In genomic region chr15:51865291-51865690, GRCh38 we compare ENCODE assay signal across 17 cellular contexts. TPM values are rescaled to one million over a fixed set of nuclear protein-coding genes. Genes with fewer than 3 reads are reported as not detected.
DNase-seq lines count a peak whose midpoint lies in the region; ATAC-seq and TF ChIP-seq lines count a peak whose summit lies in the region.
"Had no signal": no experiment of that assay in that cellular context is flagged by ENCODE, and none has a peak within 500 bp of the region (broad histone marks: within the 10 kb centered on the region; RNA-seq: fewer than 3 reads in every experiment).

No MANE protein-coding gene starts in this region.

- no peaks in the 10 kb centered on the region for H3K27me3 ChIP-seq in IMR-90 (ENCODE audit: control insufficient read depth, insufficient read depth, low read length)
- H3K27me3 ChIP-seq in mammary epithelial cell (ENCODE audit: insufficient read depth, low read length): no peaks in the 10 kb centered on the region
- no peaks in the 10 kb centered on the region for H3K27me3 ChIP-seq in smooth muscle cell (ENCODE audit: low read depth)

- BruUV-seq in IMR-90 (replicated peaks; lab: Mats Ljungman, UMichigan) (no TSS peak), mammary epithelial cell (replicated peaks; lab: Mats Ljungman, UMichigan) (no TSS peak)

- no peak overlapping the region for H4K91ac ChIP-seq in IMR-90 (ENCODE audit: insufficient read depth, low read depth, low read length)

- H3K4me1 Mint-ChIP-seq in activated naive CD4-positive, alpha-beta T cell treated with anti-CD3 and anti-CD28 coated beads, Interleukin-2, amount 50 U/mL, for 24 hours: peaks cover 59% of the 10 kb centered on the region

- H3K56ac ChIP-seq in IMR-90 (ENCODE audit: extremely low read depth, insufficient read depth, low read length): no peak overlapping the region

- no peak for TF ChIP-seq CTCF in IMR-90 (conservative IDR thresholded peaks at IDR 0.05; ENCODE audit: low read depth, low read length)
- no peak for TF ChIP-seq CTCF in mammary epithelial cell (conservative IDR thresholded peaks at IDR 0.05 in 1 of 2, IDR thresholded peaks at IDR 0.05 in 1 of 2; ENCODE audit: extremely low read depth in 1 of 2, insufficient read depth in 1 of 2, low read depth in 1 of 2, low read length in 2 of 2)
- TF ChIP-seq CTCF in smooth muscle cell (IDR thresholded peaks at IDR 0.05; ENCODE audit: borderline replicate concordance, insufficient read depth, poor library complexity, severe bottlenecking): no peak

- no peak overlapping the region for H2BK20ac ChIP-seq in IMR-90 (ENCODE audit: low read depth, low read length)

- peak overlapping the region; percentile 74 for H2BK5ac ChIP-seq in IMR-90 (ENCODE audit: low read depth, low read length, poor library complexity, severe bottlenecking)

- H3K9me3 ChIP-seq in IMR-90 (ENCODE audit: control insufficient read depth, insufficient read depth, low read length) (no peaks in the 10 kb centered on the region), mammary epithelial cell (replicated peaks; ENCODE audit: insufficient read depth, low read length) (no peaks in the 10 kb centered on the region), smooth muscle cell (replicated peaks; ENCODE audit: low read depth) (no peaks in the 10 kb centered on the region)

- H2AK9ac ChIP-seq in IMR-90 (replicated peaks; ENCODE audit: low read depth, low read length, poor library complexity): no peak overlapping the region

- no peak overlapping the region for H3K14ac ChIP-seq in IMR-90 (replicated peaks; ENCODE audit: low read depth, low read length)

- TF ChIP-seq POLR2A in IMR-90 (IDR thresholded peaks at IDR 0.05; ENCODE audit: low read depth, low read length): no peak
- no peak for TF ChIP-seq POLR2A in GM18505 (IDR thresholded peaks at IDR 0.05; ENCODE audit: borderline replicate concordance, extremely low read depth, insufficient read depth, insufficient read length)

- H3K36me3 ChIP-seq in IMR-90 (ENCODE audit: control insufficient read depth, insufficient read depth, low read length) (peaks cover 10% of the 10 kb centered on the region), mammary epithelial cell (ENCODE audit: insufficient read depth, low read length) (peaks cover 20% of the 10 kb centered on the region), smooth muscle cell (ENCODE audit: low read depth) (peaks cover 5% of the 10 kb centered on the region)

- H3K9me3 Mint-ChIP-seq in activated naive CD4-positive, alpha-beta T cell treated with anti-CD3 and anti-CD28 coated beads, Interleukin-2, amount 50 U/mL, for 24 hours: no peaks in the 10 kb centered on the region

- no peak overlapping the region for H2BK15ac ChIP-seq in IMR-90 (ENCODE audit: low read depth, low read length)

- H3K79me1 ChIP-seq in IMR-90 (ENCODE audit: low read depth in 1 of 2, low read length in 2 of 2): peaks cover 56 to 79% of the 10 kb centered on the region in 2 experiments

- no peak overlapping the region for H3K4me3 Mint-ChIP-seq in activated naive CD4-positive, alpha-beta T cell treated with anti-CD3 and anti-CD28 coated beads, Interleukin-2, amount 50 U/mL, for 24 hours

- no peak overlapping the region; the same call in 1 of the 2 replicates for H3K18ac ChIP-seq in IMR-90 (ENCODE audit: low read depth, low read length)

- H4K20me1 ChIP-seq in IMR-90 (ENCODE audit: insufficient read depth, low read length) (peaks cover 13% of the 10 kb centered on the region; the same call in 1 of the 2 replicates), mammary epithelial cell (ENCODE audit: insufficient read depth, low read length) (no peaks in the 10 kb centered on the region), smooth muscle cell (ENCODE audit: low read depth) (peaks cover 41% of the 10 kb centered on the region)

- TF ChIP-seq RAD21 in IMR-90 (IDR thresholded peaks at IDR 0.05; ENCODE audit: low read length): no peak

- H3K4me2 ChIP-seq in IMR-90 (ENCODE audit: low read depth, low read length): no peak overlapping the region
- H3K4me2 ChIP-seq in mammary epithelial cell (ENCODE audit: insufficient read depth, low read depth, low read length): no peak overlapping the region
- H3K4me2 ChIP-seq in smooth muscle cell: no peak overlapping the region

- H3K4ac ChIP-seq in IMR-90 (ENCODE audit: low read depth, low read length): no peak overlapping the region

- H3K27ac Mint-ChIP-seq in activated naive CD4-positive, alpha-beta T cell treated with anti-CD3 and anti-CD28 coated beads, Interleukin-2, amount 50 U/mL, for 24 hours: peak overlapping the region; percentile 88

- peak overlapping the region; percentile 38; the same call in 1 of the 2 replicates for H4K5ac ChIP-seq in IMR-90 (ENCODE audit: low read depth, low read length)

- dilution Hi-C loops in IMR-90 (cut with HindIII; ENCODE audit: low sequenced_read_pairs, unreplicated experiment) (no loop called here), mammary epithelial cell (cut with HindIII; ENCODE audit: low sequenced_read_pairs) (no loop called here)

- no peak overlapping the region for H2BK120ac ChIP-seq in IMR-90 (ENCODE audit: low read depth, low read length)

- no peak overlapping the region for H3K27ac ChIP-seq in IMR-90 (ENCODE audit: insufficient read depth, low read length)
- peak overlapping the region; percentile 94 for H3K27ac ChIP-seq in mammary epithelial cell (ENCODE audit: insufficient read depth, low read depth, low read length)
- H3K27ac ChIP-seq in smooth muscle cell (ENCODE audit: low read depth): peak overlapping the region; percentile 77
- H3K27ac ChIP-seq: GM23248 had no signal

- in situ Hi-C loops in IMR-90 (cut with MboI; ENCODE audit: low sequenced_read_pairs) (no loop called here), mammary epithelial cell (cut with MboI; ENCODE audit: low sequenced_read_pairs in 2 of 2) (no loop called here)

- peak overlapping the region in 1 of 2 experiments; percentile 34; a peak in 1 of 4 replicates for H4K8ac ChIP-seq in IMR-90 (ENCODE audit: low read depth in 2 of 2, low read length in 2 of 2)

- intact Hi-C loops in IMR-90 (cut with micrococcal nuclease) (no loop called here), mammary epithelial cell (cut with micrococcal nuclease) (no loop called here)

- H2AFZ ChIP-seq in IMR-90 (replicated peaks; ENCODE audit: low read length, poor library complexity) (no peak overlapping the region), mammary epithelial cell (ENCODE audit: low read depth, low read length) (no peak overlapping the region), smooth muscle cell (ENCODE audit: low read depth) (no peak overlapping the region)
- H2AFZ ChIP-seq: GM23248 had no signal

- no peak overlapping the region for H2AK5ac ChIP-seq in IMR-90 (ENCODE audit: low read depth, low read length)

- H3K9ac ChIP-seq in IMR-90 (ENCODE audit: low read depth, low read length) (no peak overlapping the region), mammary epithelial cell (ENCODE audit: insufficient read depth, low read length) (no peak overlapping the region), smooth muscle cell (ENCODE audit: low read depth) (no peak overlapping the region)
- H3K9ac ChIP-seq: GM23248 had no signal

- POLR2A ChIA-PET in IMR-90 (lab: Charles Lee; ENCODE audit: unreplicated experiment): no interaction called here

- ATAC-seq in IMR-90 (ENCODE audit: low read depth) (no peak), GM18505 (IDR thresholded peaks at IDR 0.05; ENCODE audit: unreplicated experiment) (no peak), HG03442 (IDR thresholded peaks at IDR 0.05; ENCODE audit: unreplicated experiment) (no peak)
- ATAC-seq: GM12878, K562 had no signal

- H3K4me3 ChIP-seq in IMR-90 (ENCODE audit: insufficient read depth, low read depth, low read length) (no peak overlapping the region), mammary epithelial cell (replicated peaks in 1 of 3; ENCODE audit: insufficient read depth in 1 of 3, low read depth in 2 of 3, low read length in 3 of 3) (no peak overlapping the region), smooth muscle cell (no peak overlapping the region)
- H3K4me3 ChIP-seq: GM12878, GM23248, K562 had no signal

- H3K79me2 ChIP-seq in mammary epithelial cell (ENCODE audit: insufficient read depth, low read length) (peaks cover 85% of the 10 kb centered on the region), smooth muscle cell (ENCODE audit: low read depth) (peaks cover 48% of the 10 kb centered on the region)

- DNase-seq in activated naive CD4-positive, alpha-beta T cell treated with Interleukin-2 at 50 U/mL for 16 hours: no peak
- DNase-seq in IMR-90: no peak
- DNase-seq in mammary epithelial cell: no peak
- DNase-seq in smooth muscle cell (lab: John Stamatoyannopoulos, UW; ENCODE audit: unreplicated experiment): no peak
- DNase-seq in UCSD-AML1 (lab: John Stamatoyannopoulos, UW; ENCODE audit: unreplicated experiment): no peak
- DNase-seq: AML-193; DMS79; GM23248; NCI-H1092; NCI-H226; NK-92 treated with Interleukin-12 subunit alpha and Interleukin-12 subunit beta, amount 100 ng/mL, for 24 hours; OCI-M1 had no signal

- no peaks in the 10 kb centered on the region for H3K27me3 Mint-ChIP-seq in activated naive CD4-positive, alpha-beta T cell treated with anti-CD3 and anti-CD28 coated beads, Interleukin-2, amount 50 U/mL, for 24 hours

- peaks cover 28% of the 10 kb centered on the region for H3K36me3 Mint-ChIP-seq in activated naive CD4-positive, alpha-beta T cell treated with anti-CD3 and anti-CD28 coated beads, Interleukin-2, amount 50 U/mL, for 24 hours

- H3F3A ChIP-seq in smooth muscle cell (ENCODE audit: low read depth): no peaks in the 10 kb centered on the region

- H3K4me1 ChIP-seq in IMR-90 (ENCODE audit: control insufficient read depth, insufficient read depth, low read length) (peaks cover 16% of the 10 kb centered on the region), mammary epithelial cell (ENCODE audit: insufficient read depth, low read length) (peaks cover 55% of the 10 kb centered on the region), smooth muscle cell (ENCODE audit: low read depth) (peaks cover 8% of the 10 kb centered on the region)

- peaks cover 16% of the 10 kb centered on the region for H3K9me1 ChIP-seq in IMR-90 (ENCODE audit: insufficient read depth, low read length)

- H3K23ac ChIP-seq in IMR-90 (ENCODE audit: low read depth, low read length): no peak overlapping the region

- CTCF ChIA-PET in IMR-90 (lab: Yijun Ruan, JAX): interaction anchor here (0.6 kb wide), 1 partner anchor 13 kb away, joined by 3 read pairs; no protein-coding TSS in a partner anchor
- CTCF ChIA-PET in mammary epithelial cell (lab: Charles Lee; ENCODE audit: low non-redundant PET): no interaction called here

TF ChIP-seq in IMR-90, 13 proteins besides CTCF, POLR2A, EP300 and RAD21 (continues in another document):
- no peak for TF ChIP-seq MAFK (IDR thresholded peaks at IDR 0.05; ENCODE audit: low read depth, low read length)
- TF ChIP-seq FOS (IDR thresholded peaks at IDR 0.05; ENCODE audit: low read depth, low read length): no peak

RNA-seq across cellular contexts. Expression of gene TMOD3, which starts 35.8 kb away (rescaled TPM):
- 22.0 and 51.1 TPM in 2 replicates for total RNA-seq in IMR-90 (2012; rRNA removed)
- 7.4 and 10.7 TPM in 2 replicates for polyA plus RNA-seq in IMR-90 (2012; rRNA removed)
- 2.5 and 4.7 TPM in 2 replicates for polyA plus RNA-seq in IMR-90 (2012; cell fraction: cytosol; rRNA removed)
- polyA plus RNA-seq in IMR-90 (2012; cell fraction: nucleus; rRNA removed; ENCODE audit: low replicate concordance): 2.7 and 5.9 TPM in 2 replicates
- total RNA-seq in mammary epithelial cell: 100 to 1,000 TPM in 1 of 2 donors, 10 to 100 TPM in 1; 50.3 to 124 TPM
- polyA plus RNA-seq in mammary epithelial cell: 22.2 TPM
- 58.6 TPM for polyA minus RNA-seq in mammary epithelial cell
- total RNA-seq in smooth muscle cell: 35.7 and 57.1 TPM in 2 replicates
- 18.6 and 32.0 TPM in 2 replicates for polyA plus RNA-seq in smooth muscle cell
